8 cellular contexts compared by ENCODE assay signal in the genomic region with DNA sequence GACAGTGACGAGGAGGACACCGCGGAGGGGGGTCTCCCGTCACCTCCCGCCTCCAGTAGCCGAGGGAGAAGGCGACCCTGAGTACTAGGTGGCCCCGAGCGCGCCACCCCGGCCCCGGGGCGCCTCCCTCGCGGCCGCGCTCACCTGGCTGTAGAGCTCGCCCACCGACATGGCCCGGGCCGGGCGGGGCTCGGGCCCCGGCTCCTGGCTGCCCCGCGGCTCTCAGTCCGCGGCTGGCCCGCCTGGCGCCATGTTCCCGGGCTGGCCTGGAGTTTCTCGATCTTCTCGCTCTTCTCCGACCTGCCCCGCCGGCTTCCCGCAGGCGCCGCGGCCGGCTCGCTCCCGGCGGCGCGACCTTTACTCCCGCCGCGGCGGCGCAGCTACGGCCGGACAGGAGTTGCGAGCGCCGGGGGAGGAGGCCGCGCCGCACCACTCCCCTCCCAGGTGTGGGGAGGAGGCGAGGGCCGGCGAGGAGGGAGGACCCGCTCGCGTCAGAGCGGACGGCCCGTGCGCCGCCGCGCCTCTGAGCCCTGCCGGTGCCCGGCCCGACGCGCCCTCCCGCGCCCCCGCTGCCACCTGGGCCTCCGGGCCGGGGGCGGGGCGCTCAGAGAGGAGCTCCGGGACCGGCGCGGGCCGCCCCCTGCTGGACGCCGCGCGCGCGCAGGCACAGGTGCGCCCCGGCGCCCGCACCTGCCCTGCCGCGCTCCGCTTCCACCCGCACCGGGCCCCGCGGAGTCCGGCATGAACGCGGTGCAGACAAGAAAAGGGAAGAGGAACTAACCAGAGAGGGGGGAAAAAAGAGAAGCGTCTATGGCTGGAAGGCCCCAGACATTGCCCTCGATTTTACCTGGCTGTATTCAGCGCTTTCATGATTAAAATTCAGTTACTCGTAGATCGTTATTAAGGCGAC. TPM values are rescaled to one million over a fixed set of nuclear protein-coding genes. Genes with fewer than 3 reads are reported as not detected.
DNase-seq lines count a peak whose midpoint lies in the region; ATAC-seq lines count a peak whose summit lies in the region.

A gene (minus strand): TSS at position 525 of the 910 bp plus-strand sequence. CDS start 354 bp downstream, at position 171.

- in situ Hi-C loops in G401 (cut with HindIII; ENCODE audit: low sequenced_read_pairs): loop anchor here (25.0 kb wide), 1 partner anchor 233 kb away; no protein-coding TSS in a partner anchor

- ATAC-seq in GM21717 (IDR thresholded peaks at IDR 0.05; ENCODE audit: unreplicated experiment): peak; percentile 72
- ATAC-seq in activated CD4-positive, CD25-positive, alpha-beta regulatory T cell treated with anti-CD3 and anti-CD28 coated beads, Interleukin-2, amount 50 U/mL, for 24 hours: peak; percentile 62 to 67

- DNase-seq in G401 (ENCODE audit: low spot score): peak; percentile 12
- peak; percentile 92 for DNase-seq in LoVo (ENCODE audit: low spot score)
- peak; percentile 3 for DNase-seq in dermis blood vessel endothelial cell
- DNase-seq in mucosa of gallbladder (ENCODE audit: low spot score): peak; percentile 79
- peak in 4 of 6 experiments; percentile 20 to 38 (median 22) for DNase-seq in stimulated activated naive CD4-positive, alpha-beta T cell (lab: John Stamatoyannopoulos, UW)
- DNase-seq in AML-193 (lab: John Stamatoyannopoulos, UW): no peak

RNA-seq across cellular contexts. Expression of the gene that starts here (rescaled TPM):
- not detected in 2 replicates for total RNA-seq in G401 (2014; rRNA removed; shearing (Covaris generic))
- total RNA-seq in dermis blood vessel endothelial cell (0.70 and 0.85 TPM in 2 replicates), mucosa of gallbladder (63.1 TPM)

Comparison
In these comparisons a context has a peak if more than half of its experiments do, and no peak if none do; other contexts are left out.
1. RNA of the gene that starts here (total RNA-seq): 63.1 TPM in mucosa of gallbladder (single experiment); 0.70 to 0.85 TPM in dermis blood vessel endothelial cell and not detected in G401; every median in the first group is over 10 times any median in the second.
2. Peak in DNase-seq in G401; RNA of the gene not detected or under 1 TPM.
3. Peak in DNase-seq in dermis blood vessel endothelial cell; RNA of the gene not detected or under 1 TPM.
4. DNase-seq: peak in LoVo (single experiment), mucosa of gallbladder (single experiment) and stimulated activated naive CD4-positive, alpha-beta T cell (4 of 6); none in AML-193 (0 of 2).